ENCODE assay signal across 28 cellular contexts in the genomic region with DNA sequence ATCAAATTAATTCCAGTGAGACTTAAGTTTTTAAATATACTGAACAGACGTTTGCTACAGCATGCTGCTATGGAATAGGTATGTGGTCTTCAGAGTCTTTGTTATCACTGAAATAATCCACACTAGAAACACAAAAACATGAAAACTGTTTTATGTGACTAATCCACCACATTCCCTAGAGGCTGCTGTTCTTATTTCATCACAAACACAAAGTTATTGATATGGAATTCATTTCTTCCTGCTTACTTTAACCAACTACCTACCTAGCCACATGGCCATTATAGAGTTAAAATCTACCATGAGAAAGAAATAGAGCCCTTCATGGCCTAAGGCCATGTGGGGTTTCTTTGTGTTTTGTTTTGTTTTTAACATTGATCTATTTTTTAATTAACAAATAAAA.
DNase-seq lines count a peak whose midpoint lies in the region; ATAC-seq, FAIRE-seq and TF ChIP-seq lines count a peak whose summit lies in the region.
"Had no signal": no experiment of that assay in that cellular context is flagged by ENCODE, and none has a peak within 500 bp of the region (broad histone marks: within the 10 kb centered on the region; RNA-seq: fewer than 3 reads in every experiment).

No MANE protein-coding gene starts in this region.

- no peak for TF ChIP-seq POLR2A in breast epithelium (IDR thresholded peaks at IDR 0.05)

- H4K20me1 ChIP-seq in smooth muscle cell (ENCODE audit: low read depth), result no peaks in the 10 kb centered on the region

- H3K27ac ChIP-seq in breast epithelium (no peak overlapping the region), smooth muscle cell (ENCODE audit: low read depth) (peak overlapping the region; percentile 59)
- H3K27ac ChIP-seq: dorsolateral prefrontal cortex, SK-N-MC had no signal

- H3K4me3 Mint-ChIP-seq in MCF 10A (ENCODE audit: unreplicated experiment) (no peak overlapping the region), CD14-positive monocyte (no peak overlapping the region)
- H3K4me3 Mint-ChIP-seq: activated naive CD4-positive, alpha-beta T cell treated with anti-CD3 and anti-CD28 coated beads for 36 hours; CD8-positive, alpha-beta memory T cell; central memory CD8-positive, alpha-beta T cell; memory B cell; stimulated activated effector memory CD8-positive, alpha-beta T cell treated with anti-CD3 and anti-CD28 coated beads, Interleukin-12 subunit alpha, Interleukin-12 subunit beta, amount 100 ng/mL, for 72 hours; T-helper 17 cell had no signal

- no peak overlapping the region for H3K4me2 ChIP-seq in smooth muscle cell

- no peaks in the 10 kb centered on the region for H3F3A ChIP-seq in smooth muscle cell (ENCODE audit: low read depth)

- H3K27ac Mint-ChIP-seq in MCF 10A (ENCODE audit: low read depth, unreplicated experiment) (no peak overlapping the region), CD14-positive monocyte (no peak overlapping the region)
- H3K27ac Mint-ChIP-seq: memory B cell; stimulated activated effector memory CD8-positive, alpha-beta T cell treated with anti-CD3 and anti-CD28 coated beads, Interleukin-12 subunit alpha, Interleukin-12 subunit beta, amount 100 ng/mL, for 72 hours; T-helper 17 cell had no signal

- 41% methylated on average over 1 of the region's 1 CpG for WGBS in smooth muscle cell (ENCODE audit: low lambda C conversion rate)

- H3K79me2 ChIP-seq in smooth muscle cell (ENCODE audit: low read depth), result no peaks in the 10 kb centered on the region

- POLR2A ChIA-PET in MCF 10A (lab: Yijun Ruan, JAX), result no interaction called here

- no peak overlapping the region for H2AFZ ChIP-seq in smooth muscle cell (ENCODE audit: low read depth)

- H3K9me3 ChIP-seq in breast epithelium, result peaks cover 0 to 15% of the 10 kb centered on the region in 2 donors
- H3K9me3 ChIP-seq in smooth muscle cell (replicated peaks; ENCODE audit: low read depth), result no peaks in the 10 kb centered on the region

- no peaks in the 10 kb centered on the region for H3K4me1 Mint-ChIP-seq in MCF 10A (ENCODE audit: insufficient read depth, unreplicated experiment)
- H3K4me1 Mint-ChIP-seq in CD14-positive monocyte, result peaks cover 1% of the 10 kb centered on the region
- H3K4me1 Mint-ChIP-seq: memory B cell had no signal

- H3K27me3 Mint-ChIP-seq in MCF 10A (ENCODE audit: insufficient read depth, unreplicated experiment), result no peaks in the 10 kb centered on the region
- H3K27me3 Mint-ChIP-seq in CD14-positive monocyte (ENCODE audit: low read depth in 3 of 3), result no peaks in the 10 kb centered on the region
- H3K27me3 Mint-ChIP-seq: CD8-positive, alpha-beta memory T cell; central memory CD8-positive, alpha-beta T cell; memory B cell; T-helper 17 cell had no signal

- H3K36me3 Mint-ChIP-seq in MCF 10A (ENCODE audit: insufficient read depth, unreplicated experiment) (no peaks in the 10 kb centered on the region), CD14-positive monocyte (peaks cover 0 to 4% of the 10 kb centered on the region in 2 donors)
- H3K36me3 Mint-ChIP-seq: stimulated activated effector memory CD8-positive, alpha-beta T cell treated with anti-CD3 and anti-CD28 coated beads, Interleukin-12 subunit alpha, Interleukin-12 subunit beta, amount 100 ng/mL, for 72 hours had no signal

- H3K4me1 ChIP-seq in breast epithelium (no peaks in the 10 kb centered on the region), smooth muscle cell (ENCODE audit: low read depth) (no peaks in the 10 kb centered on the region)

- CTCF ChIA-PET in MCF 10A (lab: Yijun Ruan, JAX), result no interaction called here

- H3K27me3 ChIP-seq in breast epithelium, result no peaks in the 10 kb centered on the region
- no peaks in the 10 kb centered on the region for H3K27me3 ChIP-seq in bronchial epithelial cell (ENCODE audit: control insufficient read depth, insufficient read depth, low read length)
- H3K27me3 ChIP-seq in smooth muscle cell (ENCODE audit: low read depth), result no peaks in the 10 kb centered on the region
- H3K27me3 ChIP-seq: dorsolateral prefrontal cortex had no signal

- no TSS peak for BruUV-seq in MCF 10A (replicated peaks; lab: Mats Ljungman, UMichigan)

- no peak for FAIRE-seq in bronchial epithelial cell (lab: Jason Lieb, UNC)
- FAIRE-seq in frontal cortex (lab: Jason Lieb, UNC), result no peak
- FAIRE-seq: GM18507 had no signal

- H3K4me3 ChIP-seq in breast epithelium (no peak overlapping the region), bronchial epithelial cell (ENCODE audit: low read depth, low read length) (no peak overlapping the region), fibroblast of villous mesenchyme (ENCODE audit: low read depth, low read length) (no peak overlapping the region), smooth muscle cell (no peak overlapping the region)
- H3K4me3 ChIP-seq: dorsolateral prefrontal cortex, SK-N-MC had no signal

- H3K9me3 Mint-ChIP-seq in MCF 10A (ENCODE audit: unreplicated experiment) (no peaks in the 10 kb centered on the region), CD14-positive monocyte (peaks cover 16 to 34% (median 18%) of the 10 kb centered on the region in 7 donors)
- H3K9me3 Mint-ChIP-seq: central memory CD8-positive, alpha-beta T cell had no signal

- H3K9ac ChIP-seq in smooth muscle cell (ENCODE audit: low read depth), result no peak overlapping the region

- intact Hi-C loops in MCF 10A (cut with micrococcal nuclease) (no loop called here), breast epithelium (cut with DNase I; ENCODE audit: low total_unique reads) (no loop called here), CD14-positive monocyte (cut with micrococcal nuclease) (no loop called here)

- no peaks in the 10 kb centered on the region for H3K36me3 ChIP-seq in breast epithelium
- no peaks in the 10 kb centered on the region for H3K36me3 ChIP-seq in bronchial epithelial cell (ENCODE audit: control insufficient read depth, insufficient read depth, low read length)
- no peaks in the 10 kb centered on the region for H3K36me3 ChIP-seq in smooth muscle cell (ENCODE audit: low read depth)

- peak; percentile 4 for DNase-seq in MCF 10A (ENCODE audit: unreplicated experiment)
- no peak for DNase-seq in breast epithelium (ENCODE audit: low spot score in 2 of 2)
- peak; percentile 70 for DNase-seq in bronchial epithelial cell (ENCODE audit: low read depth)
- DNase-seq in fibroblast of villous mesenchyme (ENCODE audit: low read depth), result peak; percentile 27
- DNase-seq in smooth muscle cell (lab: John Stamatoyannopoulos, UW; ENCODE audit: unreplicated experiment), result no peak
- no peak for DNase-seq in frontal cortex (ENCODE audit: low spot score in 2 of 2)
- DNase-seq in CD14-positive monocyte (ENCODE audit: low spot score), result no peak
- DNase-seq: 8988T; activated CD4-positive, alpha-beta T cell treated with anti-CD3 and anti-CD28 coated beads for 48 hours; activated T-cell treated with anti-CD3 and anti-CD28 coated beads, Interleukin-2, amount 50 U/mL, for 48 hours; amygdala; CD8-positive, alpha-beta memory T cell; dorsolateral prefrontal cortex; glutamatergic neuron; GOT3; Kasumi-1; NCI-H1105; NCI-H2029 treated with DMSO at 0.1 percent for 48 hours; NCI-H2227 treated with DMSO at 0.1 percent for 48 hours; stimulated activated CD4-positive, alpha-beta T cell treated with anti-CD3 and anti-CD28 coated beads, Interleukin-2, amount 100 ng/mL, for 48 hours; T-helper 17 cell had no signal

- no peak for TF ChIP-seq CTCF in MCF 10A (IDR thresholded peaks at IDR 0.05; ENCODE audit: unreplicated experiment)
- no peak for TF ChIP-seq CTCF in breast epithelium (IDR thresholded peaks at IDR 0.05)
- no peak for TF ChIP-seq CTCF in bronchial epithelial cell (IDR thresholded peaks at IDR 0.05; ENCODE audit: insufficient read depth, low read length, severe bottlenecking)
- TF ChIP-seq CTCF in fibroblast of villous mesenchyme (IDR thresholded peaks at IDR 0.05; ENCODE audit: insufficient read depth, low read depth, low read length), result no peak
- TF ChIP-seq CTCF in smooth muscle cell (IDR thresholded peaks at IDR 0.05; ENCODE audit: borderline replicate concordance, insufficient read depth, poor library complexity, severe bottlenecking), result no peak
- no peak for TF ChIP-seq CTCF in CD14-positive monocyte (IDR thresholded peaks at IDR 0.05)

- no peak for ATAC-seq in GM18867 (IDR thresholded peaks at IDR 0.05; ENCODE audit: unreplicated experiment)
- ATAC-seq: stimulated activated effector memory CD8-positive, alpha-beta T cell treated with anti-CD3 and anti-CD28 coated beads, Interleukin-12 subunit alpha, Interleukin-12 subunit beta, amount 100 ng/mL, for 72 hours; T-helper 17 cell had no signal

Comparison
In these comparisons a context has a peak if more than half of its experiments do, and no peak if none do; other contexts are left out.
1. DNase-seq: peak in MCF 10A (single experiment), bronchial epithelial cell (single experiment) and fibroblast of villous mesenchyme (single experiment); none in breast epithelium (0 of 2), smooth muscle cell (single experiment), frontal cortex (0 of 2) and CD14-positive monocyte (single experiment).